8 cellular contexts compared by ENCODE assay signal in the genomic region with DNA sequence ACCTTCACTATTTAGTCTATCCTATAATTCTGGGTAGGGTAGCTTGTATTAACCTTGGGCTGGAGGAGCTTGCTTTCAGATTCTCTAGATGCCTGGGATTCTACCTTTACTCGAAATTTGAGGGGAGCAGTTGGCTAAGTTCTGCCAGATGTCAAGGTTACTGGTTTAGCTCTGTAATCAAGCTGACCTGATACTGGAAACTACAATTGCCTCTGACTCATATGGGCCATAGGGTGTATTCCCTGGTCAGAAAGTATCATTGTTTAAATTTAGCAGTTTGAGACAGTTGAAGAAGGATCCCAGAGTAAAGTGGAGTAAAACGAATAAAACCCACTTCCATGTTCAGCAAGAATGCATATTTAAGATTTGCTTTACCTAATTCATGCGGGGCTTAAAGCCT.
"Had no signal": no experiment of that assay in that cellular context is flagged by ENCODE, and none has a peak within 500 bp of the region (broad histone marks: within the 10 kb centered on the region; RNA-seq: fewer than 3 reads in every experiment).

No MANE protein-coding gene starts in this region.

- H3K4me3 ChIP-seq: K562 had no signal

- ATAC-seq: HepG2, K562 had no signal

- H3K27ac Mint-ChIP-seq: IgD-negative memory B cell had no signal

- FAIRE-seq: HepG2, HTR-8/SVneo, K562 had no signal

- H3K36me3 Mint-ChIP-seq: IgD-negative memory B cell had no signal

- H3K4me1 Mint-ChIP-seq: IgD-negative memory B cell had no signal

- H3K27me3 Mint-ChIP-seq: IgD-negative memory B cell had no signal

- H3K27ac ChIP-seq: HL-60 had no signal

- DNase-seq: IMR-90, KBM-7, KG1 had no signal
